Comparison of ENCODE assay signal across 1 cellular context in the genomic region with DNA sequence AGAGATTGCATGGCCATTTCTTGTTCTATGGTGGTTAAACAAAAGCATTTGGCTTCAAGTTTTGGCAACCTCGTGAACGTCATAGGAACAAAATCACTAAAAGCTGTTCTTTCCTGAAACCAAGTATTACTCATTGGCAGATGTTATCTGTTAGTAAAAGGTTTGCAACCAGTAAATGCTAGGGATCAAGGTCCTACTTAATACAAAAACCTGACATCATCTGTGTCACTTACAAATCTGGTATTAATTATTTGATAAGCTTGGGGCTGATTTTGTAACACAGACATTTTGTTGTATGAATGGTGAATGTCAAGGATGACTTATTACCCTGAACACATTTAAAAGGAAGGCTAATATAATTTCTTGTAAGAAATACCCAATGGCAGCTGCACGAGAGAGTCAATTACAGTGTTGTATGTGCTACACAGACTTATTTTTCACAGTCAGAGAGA.
A peak's percentile ranks its signal among the peaks of the same experiment; 100 is the strongest.
TF ChIP-seq lines count a peak whose summit lies in the region.

No MANE protein-coding gene starts in this region.

TF ChIP-seq in SK-N-SH, 30 proteins besides CTCF, POLR2A, EP300 and RAD21 (continued from another document):
- TF ChIP-seq, protein P1, sequence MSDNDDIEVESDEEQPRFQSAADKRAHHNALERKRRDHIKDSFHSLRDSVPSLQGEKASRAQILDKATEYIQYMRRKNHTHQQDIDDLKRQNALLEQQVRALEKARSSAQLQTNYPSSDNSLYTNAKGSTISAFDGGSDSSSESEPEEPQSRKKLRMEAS (IDR thresholded peaks at IDR 0.05; ENCODE audit: low read depth), result peak; percentile 82
- TF ChIP-seq POLR2AphosphoS5 (IDR thresholded peaks at IDR 0.05; ENCODE audit: low read depth, low read length) (peak; percentile 99), USF1 (IDR thresholded peaks at IDR 0.05; ENCODE audit: borderline replicate concordance, low read depth) (no peak), SIN3A (IDR thresholded peaks at IDR 0.05; ENCODE audit: borderline replicate concordance, low read depth, low read length) (no peak), JUND (IDR thresholded peaks at IDR 0.05) (peak; percentile 98), RFX5 (IDR thresholded peaks at IDR 0.05; ENCODE audit: low read length) (no peak), MXI1 (IDR thresholded peaks at IDR 0.05; ENCODE audit: low read depth, low read length) (peak; percentile 51; the same call in 1 of the 2 replicates), MEF2A (IDR thresholded peaks at IDR 0.05; ENCODE audit: borderline replicate concordance, low read depth) (peak; percentile 78; the same call in 1 of the 2 replicates), NFIC (IDR thresholded peaks at IDR 0.05; ENCODE audit: borderline replicate concordance) (peak; percentile 98), USF2 (IDR thresholded peaks at IDR 0.05; ENCODE audit: borderline replicate concordance, low read depth, low read length) (no peak), EZH2phosphoT487 (IDR thresholded peaks at IDR 0.05; ENCODE audit: borderline replicate concordance, low read depth) (no peak), GATA2 (CRISPR knock-in tag; IDR thresholded peaks at IDR 0.05) (peak; percentile 98)
- TF ChIP-seq, protein P2, sequence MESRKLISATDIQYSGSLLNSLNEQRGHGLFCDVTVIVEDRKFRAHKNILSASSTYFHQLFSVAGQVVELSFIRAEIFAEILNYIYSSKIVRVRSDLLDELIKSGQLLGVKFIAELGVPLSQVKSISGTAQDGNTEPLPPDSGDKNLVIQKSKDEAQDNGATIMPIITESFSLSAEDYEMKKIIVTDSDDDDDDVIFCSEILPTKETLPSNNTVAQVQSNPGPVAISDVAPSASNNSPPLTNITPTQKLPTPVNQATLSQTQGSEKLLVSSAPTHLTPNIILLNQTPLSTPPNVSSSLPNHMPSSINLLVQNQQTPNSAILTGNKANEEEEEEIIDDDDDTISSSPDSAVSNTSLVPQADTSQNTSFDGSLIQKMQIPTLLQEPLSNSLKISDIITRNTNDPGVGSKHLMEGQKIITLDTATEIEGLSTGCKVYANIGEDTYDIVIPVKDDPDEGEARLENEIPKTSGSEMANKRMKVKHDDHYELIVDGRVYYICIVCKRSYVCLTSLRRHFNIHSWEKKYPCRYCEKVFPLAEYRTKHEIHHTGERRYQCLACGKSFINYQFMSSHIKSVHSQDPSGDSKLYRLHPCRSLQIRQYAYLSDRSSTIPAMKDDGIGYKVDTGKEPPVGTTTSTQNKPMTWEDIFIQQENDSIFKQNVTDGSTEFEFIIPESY (IDR thresholded peaks at IDR 0.05; ENCODE audit: borderline replicate concordance, low read depth), result peak; percentile 87
